Comparison of ENCODE assay signal across 1 cellular context in genomic region chr22:37617431-37617830, GRCh38.
TF ChIP-seq lines count a peak whose summit lies in the region.

No MANE protein-coding gene starts in this region.

TF ChIP-seq in endothelial cell of umbilical vein, 7 proteins besides CTCF, POLR2A, EP300 and RAD21:
- TF ChIP-seq JUN (IDR thresholded peaks at IDR 0.05; ENCODE audit: borderline replicate concordance, insufficient read depth, insufficient read length, low read depth) (no peak), EZH2 (IDR thresholded peaks at IDR 0.05; ENCODE audit: borderline replicate concordance, low read depth, low read length, severe bottlenecking) (no peak), MYC (IDR thresholded peaks at IDR 0.05; ENCODE audit: low read depth, low read length) (no peak), POLR2AphosphoS5 (IDR thresholded peaks at IDR 0.05; ENCODE audit: insufficient read depth, low read depth, low read length) (no peak), GATA2 (IDR thresholded peaks at IDR 0.05; ENCODE audit: insufficient read depth, insufficient read length, low read depth, low read length) (no peak), FOS (IDR thresholded peaks at IDR 0.05; ENCODE audit: borderline replicate concordance, insufficient read depth, low read length) (no peak)
- TF ChIP-seq, protein P1, sequence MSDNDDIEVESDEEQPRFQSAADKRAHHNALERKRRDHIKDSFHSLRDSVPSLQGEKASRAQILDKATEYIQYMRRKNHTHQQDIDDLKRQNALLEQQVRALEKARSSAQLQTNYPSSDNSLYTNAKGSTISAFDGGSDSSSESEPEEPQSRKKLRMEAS (IDR thresholded peaks at IDR 0.05; ENCODE audit: insufficient read depth, insufficient read length), result no peak
